ENCODE assay signal across 8 cellular contexts in the genomic region with DNA sequence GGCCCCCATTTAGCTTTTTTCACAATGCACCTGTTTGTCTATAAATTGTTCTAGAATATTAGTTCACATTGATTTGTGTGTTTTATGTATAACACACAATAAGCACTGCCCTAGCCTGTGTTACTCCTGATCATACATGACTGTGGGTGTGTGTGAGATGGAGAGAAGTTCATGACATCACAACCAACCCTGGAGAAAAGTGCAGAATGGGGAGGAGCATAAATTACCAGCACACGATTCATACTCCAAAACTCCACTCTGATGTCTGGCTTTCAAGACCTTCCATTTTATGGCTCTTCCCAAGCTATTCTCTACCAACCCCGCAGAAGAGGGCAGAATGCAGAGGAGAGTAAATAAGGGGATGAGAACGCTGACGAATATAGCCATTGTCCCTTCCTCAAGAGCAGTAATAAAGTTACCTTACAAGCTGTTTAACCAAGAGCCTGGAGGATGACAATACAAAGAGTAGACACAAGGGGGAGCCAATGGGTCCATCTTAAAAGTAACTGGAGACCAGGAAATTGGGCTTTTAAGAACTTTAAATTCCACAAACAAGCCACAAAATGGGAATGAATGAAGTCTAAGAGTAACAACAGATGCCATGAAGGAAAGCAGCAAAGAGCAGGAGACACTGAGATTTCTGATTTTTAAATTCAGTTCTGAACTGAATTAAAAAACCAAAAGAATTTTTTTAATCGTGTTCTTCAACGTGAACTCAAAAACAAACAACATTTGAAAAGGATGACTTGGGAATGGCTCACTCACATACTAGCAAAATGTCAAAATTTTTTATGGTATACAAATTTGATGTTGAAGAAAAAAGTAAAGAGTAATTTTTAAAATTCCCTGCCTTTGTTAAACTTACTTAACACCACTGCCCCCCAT.
DNase-seq lines count a peak whose midpoint lies in the region; ATAC-seq and FAIRE-seq lines count a peak whose summit lies in the region.

No MANE protein-coding gene starts in this region.

- DNase-seq in COR-L47 (lab: John Stamatoyannopoulos, UW) (peak; percentile 25), NCI-H1092 treated with DMSO at 0.1 percent for 48 hours (lab: John Stamatoyannopoulos, UW) (peak; percentile 38), germinal center (ENCODE audit: low spot score) (peak; percentile 13), sciatic nerve (ENCODE audit: low spot score) (no peak)
- no peak for DNase-seq in activated CD8-positive, alpha-beta memory T cell treated with anti-CD3 and anti-CD28 coated beads, Interleukin-2, amount 50 U/mL, for 4 hours

- FAIRE-seq in TTC549 (lab: Jason Lieb, UNC): peak; percentile 47

- ATAC-seq in GM18519 (IDR thresholded peaks at IDR 0.05; ENCODE audit: low FRiP score, unreplicated experiment) (peak; percentile 54), sciatic nerve (peak; percentile 20), HG03280 (IDR thresholded peaks at IDR 0.05; ENCODE audit: unreplicated experiment) (no peak)

- intact Hi-C loops in sciatic nerve (cut with DNase I): no loop called here

Comparison
In these comparisons a context has a peak if more than half of its experiments do, and no peak if none do; other contexts are left out.
1. DNase-seq: peak in COR-L47 (single experiment), NCI-H1092 treated with DMSO at 0.1 percent for 48 hours (single experiment) and germinal center (single experiment); none in sciatic nerve (single experiment) and activated CD8-positive, alpha-beta memory T cell treated with anti-CD3 and anti-CD28 coated beads, Interleukin-2, amount 50 U/mL, for 4 hours (single experiment).